In genomic region chr20:47355489-47356219, GRCh38 we compare ENCODE assay signal across 8 cellular contexts. TPM values are rescaled to one million over a fixed set of nuclear protein-coding genes. Genes with fewer than 3 reads are reported as not detected.
DNase-seq lines count a peak whose midpoint lies in the region; ATAC-seq, FAIRE-seq and TF ChIP-seq lines count a peak whose summit lies in the region.

No MANE protein-coding gene starts in this region.

- H3K4me2 ChIP-seq in fibroblast of lung (ENCODE audit: extremely low read depth, insufficient read depth, low read length) = peak overlapping the region; percentile 93

- peaks cover 69% of the 10 kb centered on the region for H3K36me3 Mint-ChIP-seq in Calu3 (ENCODE audit: insufficient read depth, unreplicated experiment)

- no peaks in the 10 kb centered on the region for H3K27me3 Mint-ChIP-seq in Calu3 (ENCODE audit: unreplicated experiment)

- H3K9ac ChIP-seq in fibroblast of lung (ENCODE audit: insufficient read depth, low read length) = no peak overlapping the region

- no peak for ATAC-seq in HG03457 (IDR thresholded peaks at IDR 0.05; ENCODE audit: unreplicated experiment)

- no peak for FAIRE-seq in frontal cortex (lab: Jason Lieb, UNC)

- H3K4me3 Mint-ChIP-seq in Calu3 (ENCODE audit: low read depth, unreplicated experiment) = no peak overlapping the region

- peaks cover 51% of the 10 kb centered on the region for H3K79me2 ChIP-seq in fibroblast of lung (ENCODE audit: control insufficient read depth, insufficient read depth, low read length)

- no peaks in the 10 kb centered on the region for H3K9me3 ChIP-seq in A673 (ENCODE audit: low read depth, low read length, poor library complexity, severe bottlenecking)
- H3K9me3 ChIP-seq in HEK293 (ENCODE audit: control insufficient read depth, insufficient read depth, low read depth, low read length) = no peaks in the 10 kb centered on the region
- H3K9me3 ChIP-seq in fibroblast of lung (ENCODE audit: control insufficient read depth, insufficient read depth, low read depth, low read length) = no peaks in the 10 kb centered on the region

- no peaks in the 10 kb centered on the region for H3K4me1 Mint-ChIP-seq in Calu3 (ENCODE audit: low read depth, unreplicated experiment)

- peaks cover 79% of the 10 kb centered on the region for H3K4me1 ChIP-seq in A673 (ENCODE audit: insufficient read depth, low read length, poor library complexity, severe bottlenecking)
- H3K4me1 ChIP-seq in HEK293 (ENCODE audit: control insufficient read depth, insufficient read depth, low read length) = peaks cover 49% of the 10 kb centered on the region
- H3K4me1 ChIP-seq in fibroblast of lung (ENCODE audit: control insufficient read depth, extremely low read depth, insufficient read depth, low read length) = peaks cover 74% of the 10 kb centered on the region

- H3K4me3 ChIP-seq in A673 (ENCODE audit: low read depth, low read length, poor library complexity, severe bottlenecking) (peak overlapping the region; percentile 32), HEK293 (ENCODE audit: low read depth, low read length) (peak overlapping the region; percentile 30), fibroblast of lung (replicated peaks in 1 of 4; ENCODE audit: control extremely low read depth in 1 of 4, insufficient read depth in 1 of 4, low read depth in 3 of 4, low read length in 4 of 4) (peak overlapping the region; percentile 6 to 78 (median 45))

- H3K27ac ChIP-seq in A673 (ENCODE audit: low read depth, low read length, poor library complexity, severe bottlenecking) (peak overlapping the region; percentile 97), HEK293 (ENCODE audit: extremely low read depth, low read depth, low read length) (peak overlapping the region; percentile 97), fibroblast of lung (ENCODE audit: insufficient read depth, low read length) (peak overlapping the region; percentile 95)

- H3K27me3 ChIP-seq in A673 (replicated peaks; ENCODE audit: insufficient read depth, low read depth, low read length, poor library complexity) = no peaks in the 10 kb centered on the region
- no peaks in the 10 kb centered on the region for H3K27me3 ChIP-seq in fibroblast of lung (ENCODE audit: control insufficient read depth, insufficient read depth, low read length)

- H2AFZ ChIP-seq in fibroblast of lung (ENCODE audit: low read length) = no peak overlapping the region

- no peaks in the 10 kb centered on the region for H4K20me1 ChIP-seq in fibroblast of lung (ENCODE audit: control insufficient read depth, extremely low read depth, insufficient read depth, low read length)

- no peak for TF ChIP-seq CTCF in A673 (conservative IDR thresholded peaks at IDR 0.05; ENCODE audit: low read depth, low read length)
- TF ChIP-seq CTCF in HEK293 (tag by site-specific recombination; IDR thresholded peaks at IDR 0.05) = no peak
- no peak for TF ChIP-seq CTCF in fibroblast of lung (conservative IDR thresholded peaks at IDR 0.05 in 1 of 2, IDR thresholded peaks at IDR 0.05 in 1 of 2; ENCODE audit: low read depth in 1 of 2, low read length in 2 of 2)
- TF ChIP-seq CTCF in Calu3 (IDR thresholded peaks at IDR 0.05; ENCODE audit: unreplicated experiment) = no peak

- no peaks in the 10 kb centered on the region for H3K36me3 ChIP-seq in A673 (ENCODE audit: insufficient read depth, low read length, poor library complexity, severe bottlenecking)
- no peaks in the 10 kb centered on the region for H3K36me3 ChIP-seq in HEK293 (ENCODE audit: control insufficient read depth in 2 of 2, insufficient read depth in 1 of 2, low read length in 2 of 2)
- H3K36me3 ChIP-seq in fibroblast of lung (ENCODE audit: control insufficient read depth, insufficient read depth, low read length) = no peaks in the 10 kb centered on the region

- POLR2A ChIA-PET in A673 (lab: Charles Lee; ENCODE audit: low non-redundant PET) (interaction anchor here (0.6 to 0.7 kb wide), 2 partner anchors 24 to 85 kb away, joined by 3 to 4 read pairs; no protein-coding TSS in a partner anchor), HEK293 (lab: Yijun Ruan, JAX) (interaction anchor here (0.6 to 2.1 kb wide), 5 partner anchors 19 to 174 kb away, joined by 3 to 7 read pairs (median 5); no protein-coding TSS in a partner anchor)

- intact Hi-C loops in A673 (cut with micrococcal nuclease; ENCODE audit: unreplicated experiment) = loop anchor here (5.0 kb wide), 1 partner anchor 38 kb away; no protein-coding TSS in a partner anchor
- intact Hi-C loops in Calu3 (cut with micrococcal nuclease; ENCODE audit: unreplicated experiment) = loop anchor here (2.0 kb wide), 1 partner anchor 21 kb away; no protein-coding TSS in a partner anchor

- no peaks in the 10 kb centered on the region for H3K9me3 Mint-ChIP-seq in Calu3 (ENCODE audit: low read depth, unreplicated experiment)

- DNase-seq in A673 (ENCODE audit: low spot score) (no peak), fibroblast of lung (ENCODE audit: low read depth in 2 of 2) (peak in 1 of 2 donors; percentile 20), retina (peak; percentile 42), Calu3 (no peak), frontal cortex (ENCODE audit: low spot score in 2 of 2) (no peak)
- DNase-seq in activated CD4-positive, alpha-beta T cell treated with anti-CD3 and anti-CD28 coated beads, Interleukin-2, amount 50 U/mL, for 1 hour = peak; percentile 5

- BruUV-seq in A673 (replicated peaks; lab: Mats Ljungman, UMichigan) (no TSS peak), Calu3 (replicated peaks; lab: Mats Ljungman, UMichigan) (no TSS peak)

- CTCF ChIA-PET in A673 (lab: Charles Lee) (interaction anchor here (0.5 to 1.4 kb wide), 3 partner anchors 17 to 160 kb away, joined by 3 to 9 read pairs (median 3); no protein-coding TSS in a partner anchor), HEK293 (lab: Yijun Ruan, JAX) (interaction anchor here (0.7 to 2.1 kb wide), 6 partner anchors 28 to 83 kb away, joined by 3 to 21 read pairs (median 4); no protein-coding TSS in a partner anchor), Calu3 (lab: Charles Lee) (interaction anchor here (0.6 to 11.2 kb wide), 20 partner anchors 11 to 603 kb away, joined by 3 to 136 read pairs (median 5); no protein-coding TSS in a partner anchor)

- no peak overlapping the region for H3K27ac Mint-ChIP-seq in Calu3 (ENCODE audit: unreplicated experiment)

TF ChIP-seq in HEK293, 187 proteins besides CTCF, POLR2A, EP300 and RAD21:
- no peak for TF ChIP-seq ZNF354C (tag by site-specific recombination; IDR thresholded peaks at IDR 0.05; ENCODE audit: borderline replicate concordance, low read depth)
- TF ChIP-seq ZSCAN4 (tag by site-specific recombination; IDR thresholded peaks at IDR 0.05) = no peak
- TF ChIP-seq ZNF600 (tag by site-specific recombination; IDR thresholded peaks at IDR 0.05) = 0 out of 2 replicates have a peak, but pooled peaks have one; percentile 45
- no peak for TF ChIP-seq KLF7 (tag by site-specific recombination; IDR thresholded peaks at IDR 0.05; ENCODE audit: borderline replicate concordance)
- TF ChIP-seq, protein P1, sequence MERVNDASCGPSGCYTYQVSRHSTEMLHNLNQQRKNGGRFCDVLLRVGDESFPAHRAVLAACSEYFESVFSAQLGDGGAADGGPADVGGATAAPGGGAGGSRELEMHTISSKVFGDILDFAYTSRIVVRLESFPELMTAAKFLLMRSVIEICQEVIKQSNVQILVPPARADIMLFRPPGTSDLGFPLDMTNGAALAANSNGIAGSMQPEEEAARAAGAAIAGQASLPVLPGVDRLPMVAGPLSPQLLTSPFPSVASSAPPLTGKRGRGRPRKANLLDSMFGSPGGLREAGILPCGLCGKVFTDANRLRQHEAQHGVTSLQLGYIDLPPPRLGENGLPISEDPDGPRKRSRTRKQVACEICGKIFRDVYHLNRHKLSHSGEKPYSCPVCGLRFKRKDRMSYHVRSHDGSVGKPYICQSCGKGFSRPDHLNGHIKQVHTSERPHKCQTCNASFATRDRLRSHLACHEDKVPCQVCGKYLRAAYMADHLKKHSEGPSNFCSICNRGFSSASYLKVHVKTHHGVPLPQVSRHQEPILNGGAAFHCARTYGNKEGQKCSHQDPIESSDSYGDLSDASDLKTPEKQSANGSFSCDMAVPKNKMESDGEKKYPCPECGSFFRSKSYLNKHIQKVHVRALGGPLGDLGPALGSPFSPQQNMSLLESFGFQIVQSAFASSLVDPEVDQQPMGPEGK (tag by site-specific recombination; IDR thresholded peaks at IDR 0.05) = peak; percentile 12; the same call in 1 of the 2 replicates
- TF ChIP-seq PRDM1 (tag by site-specific recombination; IDR thresholded peaks at IDR 0.05) = 0 out of 2 replicates have a peak, but pooled peaks have one; percentile 7
- TF ChIP-seq ZNF211 (tag by site-specific recombination; IDR thresholded peaks at IDR 0.05; ENCODE audit: low read depth) = no peak
- TF ChIP-seq ZNF701 (tag by site-specific recombination; IDR thresholded peaks at IDR 0.05) = no peak
- no peak for TF ChIP-seq ZBTB1 (tag by site-specific recombination; IDR thresholded peaks at IDR 0.05)

RNA-seq across cellular contexts. Expression of gene ZMYND8, which starts 0.8 kb away (rescaled TPM):
- total RNA-seq in A673 (2021) (31.3 and 35.2 TPM in 2 replicates), fibroblast of lung (7.4 and 13.0 TPM in 2 replicates), Calu3 (2022) (53.1 and 77.3 TPM in 2 replicates), frontal cortex (36.7 TPM)
- polyA plus RNA-seq in fibroblast of lung = 12.6 and 17.6 TPM in 2 replicates
- polyA plus RNA-seq in fibroblast of lung (2012) = 12.3 and 14.2 TPM in 2 replicates
- 8.4 and 14.3 TPM in 2 replicates for polyA minus RNA-seq in fibroblast of lung (ENCODE audit: low replicate concordance)

Comparison
In these comparisons a context has a peak if more than half of its experiments do, and no peak if none do; other contexts are left out.
1. DNase-seq: peak in activated CD4-positive, alpha-beta T cell treated with anti-CD3 and anti-CD28 coated beads, Interleukin-2, amount 50 U/mL, for 1 hour (single experiment) and retina (single experiment); none in A673 (single experiment), Calu3 (single experiment) and frontal cortex (0 of 2).
2. Peak in every context shown above with its lines, with median percentiles within 50 percentile points of each other: H3K27ac ChIP-seq and H3K4me3 ChIP-seq.